ENCODE assay signal across 10 cellular contexts in the genomic region with DNA sequence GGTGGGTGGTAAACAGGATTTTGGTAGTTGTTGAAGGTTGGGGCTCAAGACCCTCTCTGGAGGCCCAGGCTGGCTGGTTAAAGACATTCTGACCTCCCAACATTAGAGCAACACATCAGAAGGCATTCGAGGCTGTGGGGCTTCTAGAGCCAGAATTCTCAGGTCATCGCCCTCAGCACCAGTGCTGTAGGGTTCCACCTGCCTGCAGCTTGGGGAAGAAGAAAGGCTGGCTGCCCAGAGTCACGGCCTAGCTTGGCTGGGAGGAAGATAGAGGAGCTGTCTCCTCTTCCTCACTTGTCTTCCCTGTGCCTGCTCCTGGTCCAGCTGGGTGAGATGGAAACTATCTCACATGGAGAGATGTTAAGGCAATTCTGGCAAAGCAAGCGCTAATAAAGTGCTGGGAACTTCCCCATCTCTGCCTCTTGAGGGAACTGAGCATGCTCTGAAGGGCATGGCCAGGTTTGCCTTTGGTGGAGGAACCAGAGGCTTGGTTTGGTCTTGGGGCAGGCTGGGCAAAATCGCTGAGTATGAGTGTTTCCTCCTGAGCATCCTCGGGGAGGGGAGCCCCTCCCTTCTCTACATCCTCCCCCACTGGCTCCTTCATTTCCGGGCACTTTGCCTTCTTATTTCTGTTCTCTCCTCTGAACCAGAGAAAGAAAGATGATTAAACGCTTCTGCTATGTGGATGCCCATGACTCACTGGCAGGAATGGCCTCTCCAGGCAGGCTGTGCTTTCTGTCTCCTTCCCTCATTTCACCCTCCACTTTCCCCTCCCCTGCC.
DNase-seq lines count a peak whose midpoint lies in the region; ATAC-seq, FAIRE-seq and TF ChIP-seq lines count a peak whose summit lies in the region.
"Had no signal": no experiment of that assay in that cellular context is flagged by ENCODE, and none has a peak within 500 bp of the region (broad histone marks: within the 10 kb centered on the region; RNA-seq: fewer than 3 reads in every experiment).

No MANE protein-coding gene starts in this region.

- H3K27me3 ChIP-seq in endothelial cell of umbilical vein (ENCODE audit: control insufficient read depth in 2 of 2, insufficient read depth in 2 of 2, low read length in 2 of 2) = no peaks in the 10 kb centered on the region

- H3K27ac ChIP-seq in endothelial cell of umbilical vein (ENCODE audit: insufficient read depth, low read depth, low read length) = peak overlapping the region; percentile 80

- no peak for TF ChIP-seq CTCF in endothelial cell of umbilical vein (IDR thresholded peaks at IDR 0.05; ENCODE audit: extremely low read depth in 1 of 2, insufficient read depth in 1 of 2, low read depth in 1 of 2, low read length in 2 of 2)

- no peaks in the 10 kb centered on the region for H3K9me1 ChIP-seq in endothelial cell of umbilical vein (replicated peaks; ENCODE audit: control insufficient read depth, extremely low read depth, insufficient read depth, low read length)

- dilution Hi-C loops in endothelial cell of umbilical vein (cut with MboI; ENCODE audit: extremely low pct_ligation_motif_present, low sequenced_read_pairs) = no loop called here

- intact Hi-C loops in endothelial cell of umbilical vein (cut with micrococcal nuclease) = loop anchor here (1.0 to 10.0 kb wide), 4 partner anchors 82 to 509 kb away; a partner anchor contains a TSS
- intact Hi-C loops in activated T-helper 2 cell treated with anti-CD3 and anti-CD28 coated beads, Interferon-gamma antibody, Interleukin-2, Interleukin-4, amounts not matched to agents 10 μg/mL and 5 μg/mL and 100 μg/mL, durations not matched to agents 14 hours and 24 hours and 36 hours (cut with micrococcal nuclease) = no loop called here

- H3K36me3 Mint-ChIP-seq in activated T-helper 2 cell treated with anti-CD3 and anti-CD28 coated beads, Interferon-gamma antibody, Interleukin-2, Interleukin-4, amounts not matched to agents 10 μg/mL and 5 μg/mL and 100 μg/mL, durations not matched to agents 14 hours and 24 hours and 36 hours (ENCODE audit: low read depth) = no peaks in the 10 kb centered on the region
- H3K36me3 Mint-ChIP-seq in activated T-helper 17 cell treated with anti-CD3 and anti-CD28 coated beads, Interleukin-2, amount 50 U/mL, for 72 hours (ENCODE audit: low read depth) = no peaks in the 10 kb centered on the region
- H3K36me3 Mint-ChIP-seq: CD4-positive, CD25-positive, alpha-beta regulatory T cell had no signal

- TF ChIP-seq POLR2A in endothelial cell of umbilical vein (IDR thresholded peaks at IDR 0.05; ENCODE audit: low read depth, low read length) = no peak

- no peak overlapping the region for H3K27ac Mint-ChIP-seq in activated T-helper 2 cell treated with anti-CD3 and anti-CD28 coated beads, Interferon-gamma antibody, Interleukin-2, Interleukin-4, amounts not matched to agents 10 μg/mL and 5 μg/mL and 100 μg/mL, durations not matched to agents 14 hours and 24 hours and 36 hours
- H3K27ac Mint-ChIP-seq in activated T-helper 17 cell treated with anti-CD3 and anti-CD28 coated beads, Interleukin-2, amount 50 U/mL, for 72 hours = no peak overlapping the region
- H3K27ac Mint-ChIP-seq: CD4-positive, CD25-positive, alpha-beta regulatory T cell had no signal

- FAIRE-seq in endothelial cell of umbilical vein (lab: Jason Lieb, UNC) = peak; percentile 98

- no peaks in the 10 kb centered on the region for H4K20me1 ChIP-seq in endothelial cell of umbilical vein (replicated peaks; ENCODE audit: control insufficient read depth, extremely low read depth, insufficient read depth, low read length)

- no TSS peak for BruUV-seq in endothelial cell of umbilical vein (replicated peaks; lab: Mats Ljungman, UMichigan)

- H3K4me3 Mint-ChIP-seq in activated T-helper 2 cell treated with anti-CD3 and anti-CD28 coated beads, Interferon-gamma antibody, Interleukin-2, Interleukin-4, amounts not matched to agents 10 μg/mL and 5 μg/mL and 100 μg/mL, durations not matched to agents 14 hours and 24 hours and 36 hours (ENCODE audit: low read depth) = no peak overlapping the region
- H3K4me3 Mint-ChIP-seq in activated T-helper 17 cell treated with anti-CD3 and anti-CD28 coated beads, Interleukin-2, amount 50 U/mL, for 72 hours = no peak overlapping the region
- H3K4me3 Mint-ChIP-seq: CD4-positive, CD25-positive, alpha-beta regulatory T cell had no signal

- no peaks in the 10 kb centered on the region for H3K9me3 Mint-ChIP-seq in activated T-helper 2 cell treated with anti-CD3 and anti-CD28 coated beads, Interferon-gamma antibody, Interleukin-2, Interleukin-4, amounts not matched to agents 10 μg/mL and 5 μg/mL and 100 μg/mL, durations not matched to agents 14 hours and 24 hours and 36 hours
- H3K9me3 Mint-ChIP-seq in activated T-helper 17 cell treated with anti-CD3 and anti-CD28 coated beads, Interleukin-2, amount 50 U/mL, for 72 hours = no peaks in the 10 kb centered on the region

- H3K36me3 ChIP-seq in endothelial cell of umbilical vein (ENCODE audit: control insufficient read depth in 2 of 2, extremely low read depth in 1 of 2, insufficient read depth in 2 of 2, low read length in 2 of 2) = no peaks in the 10 kb centered on the region

- H3K9ac ChIP-seq in endothelial cell of umbilical vein (replicated peaks; ENCODE audit: extremely low read depth, insufficient read depth, low read length) = peak overlapping the region; percentile 61

- no peaks in the 10 kb centered on the region for H3K79me2 ChIP-seq in endothelial cell of umbilical vein (ENCODE audit: control insufficient read depth, insufficient read depth, low read length)

- peaks cover 15% of the 10 kb centered on the region for H3K4me1 ChIP-seq in endothelial cell of umbilical vein (ENCODE audit: control insufficient read depth, extremely low read depth, insufficient read depth, low read length)

- no peaks in the 10 kb centered on the region for H3K9me3 ChIP-seq in endothelial cell of umbilical vein (replicated peaks; ENCODE audit: control insufficient read depth, insufficient read depth, low read length)

- H3K27me3 Mint-ChIP-seq in activated T-helper 2 cell treated with anti-CD3 and anti-CD28 coated beads, Interferon-gamma antibody, Interleukin-2, Interleukin-4, amounts not matched to agents 10 μg/mL and 5 μg/mL and 100 μg/mL, durations not matched to agents 14 hours and 24 hours and 36 hours (ENCODE audit: low read depth) = peaks cover 3% of the 10 kb centered on the region
- peaks cover 5% of the 10 kb centered on the region for H3K27me3 Mint-ChIP-seq in activated T-helper 17 cell treated with anti-CD3 and anti-CD28 coated beads, Interleukin-2, amount 50 U/mL, for 72 hours
- H3K27me3 Mint-ChIP-seq: CD4-positive, CD25-positive, alpha-beta regulatory T cell had no signal

- ATAC-seq in HG03432 (IDR thresholded peaks at IDR 0.05; ENCODE audit: unreplicated experiment) = no peak
- ATAC-seq in activated T-helper 17 cell treated with anti-CD3 and anti-CD28 coated beads, Interleukin-2, amount 50 U/mL, for 72 hours (replicated peaks) = no peak
- ATAC-seq: activated CD4-positive, CD25-positive, alpha-beta regulatory T cell treated with anti-CD3 and anti-CD28 coated beads, Interleukin-2, amount 50 U/mL, for 24 hours had no signal

- no peak overlapping the region for H3K4me3 ChIP-seq in endothelial cell of umbilical vein (replicated peaks in 1 of 3; ENCODE audit: insufficient read depth in 1 of 3, low read depth in 1 of 3, low read length in 3 of 3)

- DNase-seq in 8988T (peak; percentile 66), M059J (ENCODE audit: low read depth) (peak; percentile 99), endothelial cell of umbilical vein (ENCODE audit: low read depth, low spot score) (peak; percentile 83), middle frontal gyrus (ENCODE audit: extremely low spot score, low spot score) (peak; percentile 66), Kasumi-1 (lab: John Stamatoyannopoulos, UW) (no peak)
- no peak for DNase-seq in activated T-helper 2 cell treated with anti-CD3 and anti-CD28 coated beads, Interferon-gamma antibody, Interleukin-2, Interleukin-4, amounts not matched to agents 10 μg/mL and 5 μg/mL and 100 μg/mL, durations not matched to agents 14 hours and 24 hours and 36 hours (ENCODE audit: low spot score)
- DNase-seq: CD4-positive, CD25-positive, alpha-beta regulatory T cell had no signal

- peak overlapping the region; percentile 44 for H3K4me2 ChIP-seq in endothelial cell of umbilical vein (ENCODE audit: insufficient read depth, low read length)

- peak overlapping the region; percentile 75 for H2AFZ ChIP-seq in endothelial cell of umbilical vein (ENCODE audit: low read depth, low read length)

- CTCF ChIA-PET in endothelial cell of umbilical vein (lab: Charles Lee) = interaction anchor here (1.1 to 1.2 kb wide), 2 partner anchors 80 to 515 kb away, joined by 3 read pairs; no protein-coding TSS in a partner anchor

- no peaks in the 10 kb centered on the region for H3K4me1 Mint-ChIP-seq in activated T-helper 2 cell treated with anti-CD3 and anti-CD28 coated beads, Interferon-gamma antibody, Interleukin-2, Interleukin-4, amounts not matched to agents 10 μg/mL and 5 μg/mL and 100 μg/mL, durations not matched to agents 14 hours and 24 hours and 36 hours (ENCODE audit: low read depth)
- H3K4me1 Mint-ChIP-seq in activated T-helper 17 cell treated with anti-CD3 and anti-CD28 coated beads, Interleukin-2, amount 50 U/mL, for 72 hours = no peaks in the 10 kb centered on the region
- H3K4me1 Mint-ChIP-seq: CD4-positive, CD25-positive, alpha-beta regulatory T cell had no signal

- POLR2A ChIA-PET in endothelial cell of umbilical vein (lab: Charles Lee) = no interaction called here

TF ChIP-seq in endothelial cell of umbilical vein, 7 proteins besides CTCF, POLR2A, EP300 and RAD21:
- TF ChIP-seq MYC (IDR thresholded peaks at IDR 0.05; ENCODE audit: low read depth, low read length) = no peak
- peak; percentile 87 for TF ChIP-seq JUN (IDR thresholded peaks at IDR 0.05; ENCODE audit: borderline replicate concordance, insufficient read depth, insufficient read length, low read depth)
- TF ChIP-seq GATA2 (IDR thresholded peaks at IDR 0.05; ENCODE audit: insufficient read depth, insufficient read length, low read depth, low read length) = no peak
- peak; percentile 46 for TF ChIP-seq POLR2AphosphoS5 (IDR thresholded peaks at IDR 0.05; ENCODE audit: insufficient read depth, low read depth, low read length)
- TF ChIP-seq, protein P1, sequence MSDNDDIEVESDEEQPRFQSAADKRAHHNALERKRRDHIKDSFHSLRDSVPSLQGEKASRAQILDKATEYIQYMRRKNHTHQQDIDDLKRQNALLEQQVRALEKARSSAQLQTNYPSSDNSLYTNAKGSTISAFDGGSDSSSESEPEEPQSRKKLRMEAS (IDR thresholded peaks at IDR 0.05; ENCODE audit: insufficient read depth, insufficient read length) = no peak
- no peak for TF ChIP-seq EZH2 (IDR thresholded peaks at IDR 0.05; ENCODE audit: borderline replicate concordance, low read depth, low read length, severe bottlenecking)
- peak; percentile 97 for TF ChIP-seq FOS (IDR thresholded peaks at IDR 0.05; ENCODE audit: borderline replicate concordance, insufficient read depth, low read length)

Comparison
In these comparisons a context has a peak if more than half of its experiments do, and no peak if none do; other contexts are left out.
1. DNase-seq: peak in 8988T (single experiment), M059J (single experiment), endothelial cell of umbilical vein (single experiment) and middle frontal gyrus (single experiment); none in activated T-helper 2 cell treated with anti-CD3 and anti-CD28 coated beads, Interferon-gamma antibody, Interleukin-2, Interleukin-4, amounts not matched to agents 10 μg/mL and 5 μg/mL and 100 μg/mL, durations not matched to agents 14 hours and 24 hours and 36 hours (single experiment) and Kasumi-1 (0 of 2).